In the genomic region with DNA sequence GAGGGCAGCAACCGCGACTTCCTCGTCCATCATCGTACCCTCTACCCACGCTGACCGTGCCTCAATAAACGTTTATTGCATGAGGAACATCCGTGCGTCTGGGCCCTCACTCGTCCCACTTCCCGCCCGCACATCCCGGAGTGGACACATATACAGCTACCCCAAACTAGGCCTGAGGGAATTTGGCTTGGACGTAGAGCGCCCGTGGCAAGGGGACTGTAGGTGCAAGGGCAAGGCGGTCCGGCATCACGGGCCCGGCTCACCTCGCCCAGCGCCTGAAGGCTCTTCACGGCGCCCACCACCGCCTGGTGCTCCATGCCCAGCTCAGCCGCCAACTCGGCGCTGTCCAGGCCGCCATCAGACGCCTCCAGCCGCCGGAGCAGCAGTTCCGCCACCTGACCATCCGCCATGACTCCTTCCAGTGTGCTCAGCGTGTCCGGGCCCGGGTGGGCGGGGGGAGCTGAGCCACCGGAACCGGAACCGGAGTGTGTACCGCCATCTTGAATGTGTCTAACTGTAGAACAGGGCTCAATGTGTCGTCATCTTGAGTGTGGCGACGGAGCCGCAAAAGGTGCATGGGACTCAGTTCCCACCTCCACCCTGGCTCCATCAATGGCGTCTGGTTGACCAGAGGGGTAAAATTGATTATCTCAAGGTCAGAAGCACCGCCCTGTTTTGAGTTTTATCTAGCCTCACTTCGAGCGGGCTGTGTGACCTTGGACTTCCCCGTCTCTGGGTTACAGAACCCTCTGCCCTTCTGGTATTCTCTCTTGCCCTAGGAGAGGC, we compare ENCODE assay signal across 1 cellular context.
A peak's percentile ranks its signal among the peaks of the same experiment; 100 is the strongest.
TF ChIP-seq lines count a peak whose summit lies in the region.

FARSA (minus strand) TSS at position 425 of the 786 bp plus-strand sequence; CDS start at position 410, 15 bp downstream.

TF ChIP-seq in HEK293, 187 proteins besides CTCF, POLR2A, EP300 and RAD21 (continued from another document):
- peak; percentile 53; the same call in 1 of the 2 replicates for TF ChIP-seq ZNF10 (tag by site-specific recombination; IDR thresholded peaks at IDR 0.05)
- no peak for TF ChIP-seq ZNF311 (tag by site-specific recombination; IDR thresholded peaks at IDR 0.05; ENCODE audit: borderline replicate concordance)
- TF ChIP-seq, protein P1, sequence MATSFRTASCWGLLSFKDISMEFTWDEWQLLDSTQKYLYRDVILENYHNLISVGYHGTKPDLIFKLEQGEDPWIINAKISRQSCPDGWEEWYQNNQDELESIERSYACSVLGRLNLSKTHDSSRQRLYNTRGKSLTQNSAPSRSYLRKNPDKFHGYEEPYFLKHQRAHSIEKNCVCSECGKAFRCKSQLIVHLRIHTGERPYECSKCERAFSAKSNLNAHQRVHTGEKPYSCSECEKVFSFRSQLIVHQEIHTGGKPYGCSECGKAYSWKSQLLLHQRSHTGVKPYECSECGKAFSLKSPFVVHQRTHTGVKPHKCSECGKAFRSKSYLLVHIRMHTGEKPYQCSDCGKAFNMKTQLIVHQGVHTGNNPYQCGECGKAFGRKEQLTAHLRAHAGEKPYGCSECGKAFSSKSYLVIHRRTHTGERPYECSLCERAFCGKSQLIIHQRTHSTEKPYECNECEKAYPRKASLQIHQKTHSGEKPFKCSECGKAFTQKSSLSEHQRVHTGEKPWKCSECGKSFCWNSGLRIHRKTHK (tag by site-specific recombination; IDR thresholded peaks at IDR 0.05): no peak
- TF ChIP-seq ZNF837 (tag by site-specific recombination; IDR thresholded peaks at IDR 0.05): no peak
- no peak for TF ChIP-seq TCF7L2 (IDR thresholded peaks at IDR 0.05; ENCODE audit: borderline replicate concordance, low read depth, low read length)
- no peak; the same call in 1 of the 2 replicates for TF ChIP-seq ZNF391 (tag by site-specific recombination; IDR thresholded peaks at IDR 0.05; ENCODE audit: borderline replicate concordance, low read depth)
- no peak for TF ChIP-seq ZSCAN16 (tag by site-specific recombination; IDR thresholded peaks at IDR 0.05)
- no peak for TF ChIP-seq ZNF426 (tag by site-specific recombination; IDR thresholded peaks at IDR 0.05)
- peak; percentile 78 for TF ChIP-seq ZNF335 (tag by site-specific recombination; conservative IDR thresholded peaks at IDR 0.05)
- TF ChIP-seq ZNF624 (tag by site-specific recombination; IDR thresholded peaks at IDR 0.05): no peak
- TF ChIP-seq HOXC10 (CRISPR knock-in tag; IDR thresholded peaks at IDR 0.05): no peak
- no peak for TF ChIP-seq KLF7 (tag by site-specific recombination; IDR thresholded peaks at IDR 0.05; ENCODE audit: borderline replicate concordance)
- peak; percentile 99 for TF ChIP-seq YY2 (tag by site-specific recombination; IDR thresholded peaks at IDR 0.05)
- TF ChIP-seq ZNF747 (tag by site-specific recombination; IDR thresholded peaks at IDR 0.05): no peak
- TF ChIP-seq AEBP2 (tag by site-specific recombination; IDR thresholded peaks at IDR 0.05; ENCODE audit: borderline replicate concordance): no peak
- TF ChIP-seq FEZF1 (tag by site-specific recombination; IDR thresholded peaks at IDR 0.05): no peak
